18 cellular contexts compared by ENCODE assay signal in genomic region chr14:36085861-36086260, GRCh38.
"Had no signal": no experiment of that assay in that cellular context is flagged by ENCODE, and none has a peak within 500 bp of the region (broad histone marks: within the 10 kb centered on the region; RNA-seq: fewer than 3 reads in every experiment).

No MANE protein-coding gene starts in this region.

- H3K4me1 ChIP-seq: prostate gland, vagina had no signal

- DNase-seq: activated B cell treated with CpG ODN at 0.5 μM for 24 hours; activated CD4-positive, alpha-beta memory T cell treated with anti-CD3 and anti-CD28 coated beads, Interleukin-2, amount 10 ng/mL, durations not matched to agents 7 days and 5 days; activated CD4-positive, alpha-beta T cell treated with anti-CD3 and anti-CD28 coated beads for 4 hours; activated naive CD4-positive, alpha-beta T cell; activated naive CD8-positive, alpha-beta T cell treated with anti-CD3 and anti-CD28 coated beads for 36 hours; activated T-cell treated with anti-CD3 and anti-CD28 coated beads, Interleukin-2, amount 50 U/mL, for 1 hour; amniotic stem cell; mesendoderm; naive thymus-derived CD4-positive, alpha-beta T cell; right cardiac atrium; small intestine; stimulated activated CD4-positive, alpha-beta T cell treated with anti-CD3 and anti-CD28 coated beads, Interleukin-4, amount 100 ng/mL, for 1 hour; stomach; trophoblast cell had no signal

- H3K27me3 ChIP-seq: cardiac muscle cell, stomach, vagina had no signal

- H3K36me3 ChIP-seq: cardiac muscle cell, prostate gland, stomach, vagina had no signal

- H3K9me3 ChIP-seq: prostate gland, stomach, vagina had no signal

- FAIRE-seq: small intestine had no signal

- H3K27ac ChIP-seq: cardiac muscle cell, prostate gland, stomach, vagina had no signal

- ATAC-seq: activated T-helper 17 cell treated with anti-CD3 and anti-CD28 coated beads, Interleukin-2, amount 50 U/mL, for 72 hours; naive thymus-derived CD4-positive, alpha-beta T cell; right cardiac atrium had no signal

- H3K4me3 ChIP-seq: cardiac muscle cell, prostate gland, stomach, vagina had no signal
